Comparison of ENCODE assay signal across 11 cellular contexts in the genomic region with DNA sequence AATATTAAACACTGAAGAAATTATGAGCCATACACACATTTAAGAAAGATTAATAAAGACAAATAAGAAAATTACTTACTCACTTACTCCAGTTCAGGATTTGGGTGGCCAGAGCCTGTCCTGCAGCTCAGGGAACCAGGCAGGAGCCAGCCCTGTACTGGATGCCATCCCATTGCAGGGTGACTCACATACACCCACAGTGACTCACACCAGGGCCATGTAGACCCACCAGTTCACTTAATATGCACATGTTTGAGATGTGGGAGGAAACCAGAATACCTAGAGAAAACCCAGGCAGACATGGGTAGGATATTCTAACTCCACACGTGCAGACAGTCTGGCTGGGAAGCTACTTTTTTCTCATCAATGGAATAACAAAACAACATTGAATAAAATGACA. TPM values are rescaled to one million over a fixed set of nuclear protein-coding genes. Genes with fewer than 3 reads are reported as not detected.
DNase-seq lines count a peak whose midpoint lies in the region; ATAC-seq and TF ChIP-seq lines count a peak whose summit lies in the region.
"Had no signal": no experiment of that assay in that cellular context is flagged by ENCODE, and none has a peak within 500 bp of the region (broad histone marks: within the 10 kb centered on the region; RNA-seq: fewer than 3 reads in every experiment).

No MANE protein-coding gene starts in this region.

- peak overlapping the region; percentile 34 for H3K4me2 ChIP-seq in PC-3 (ENCODE audit: low read length)

- H3K36me3 Mint-ChIP-seq in activated CD8-positive, alpha-beta T cell treated with anti-CD3 and anti-CD28 coated beads for 36 hours (ENCODE audit: low read depth) = no peaks in the 10 kb centered on the region
- no peaks in the 10 kb centered on the region for H3K36me3 Mint-ChIP-seq in activated CD8-positive, alpha-beta T cell treated with anti-CD3 and anti-CD28 coated beads, Interleukin-2, amount 10 ng/mL, durations not matched to agents 7 days and 5 days (ENCODE audit: low read depth)
- H3K36me3 Mint-ChIP-seq in stimulated activated naive B cell treated with anti-CD40 and anti-IgM and Interleukin-4, amounts not matched to agents 10 μg/mL and 1 μg/mL and 100 μg/mL, for 72 hours = no peaks in the 10 kb centered on the region
- H3K36me3 Mint-ChIP-seq: CD4-positive, CD25-positive, alpha-beta regulatory T cell had no signal

- H3K4me1 ChIP-seq in PC-3 (ENCODE audit: insufficient read depth, low read length) = peaks cover 27% of the 10 kb centered on the region
- peaks cover 0 to 34% (median 16%) of the 10 kb centered on the region in 3 donors for H3K4me1 ChIP-seq in esophagus squamous epithelium

- intact Hi-C loops in activated CD8-positive, alpha-beta T cell treated with anti-CD3 and anti-CD28 coated beads for 36 hours (cut with micrococcal nuclease) = no loop called here
- intact Hi-C loops in PC-3 (cut with micrococcal nuclease) (loop anchor here (1.0 to 2.0 kb wide), 3 partner anchors 9 to 50 kb away; a partner anchor contains a TSS), esophagus squamous epithelium (cut with DNase I) (no loop called here)

- WGBS in esophagus squamous epithelium, 2 donors = 44% methylated on average over 1 of the region's 1 CpG

- no peaks in the 10 kb centered on the region for H3K9me3 Mint-ChIP-seq in activated CD8-positive, alpha-beta T cell treated with anti-CD3 and anti-CD28 coated beads for 36 hours
- H3K9me3 Mint-ChIP-seq in activated CD8-positive, alpha-beta T cell treated with anti-CD3 and anti-CD28 coated beads, Interleukin-2, amount 10 ng/mL, durations not matched to agents 7 days and 5 days (ENCODE audit: insufficient read depth) = no peaks in the 10 kb centered on the region
- H3K9me3 Mint-ChIP-seq in stimulated activated naive B cell treated with anti-CD40 and anti-IgM and Interleukin-4, amounts not matched to agents 10 μg/mL and 1 μg/mL and 100 μg/mL, for 72 hours = no peaks in the 10 kb centered on the region
- H3K9me3 Mint-ChIP-seq: CD4-positive, CD25-positive, alpha-beta regulatory T cell; nephron progenitor cell had no signal

- ATAC-seq in activated CD8-positive, alpha-beta T cell treated with anti-CD3 and anti-CD28 coated beads for 36 hours = peak; percentile 94
- ATAC-seq in activated CD8-positive, alpha-beta T cell treated with anti-CD3 and anti-CD28 coated beads, Interleukin-2, amount 10 ng/mL, durations not matched to agents 7 days and 5 days = no peak
- peak; percentile 100 for ATAC-seq in PC-3
- ATAC-seq in stimulated activated naive B cell treated with anti-CD40 and anti-IgM and Interleukin-4, amounts not matched to agents 10 μg/mL and 1 μg/mL and 100 μg/mL, for 72 hours (replicated peaks) = peak; percentile 38 to 64

- no peaks in the 10 kb centered on the region for H3K79me2 ChIP-seq in PC-3 (ENCODE audit: low read length)

- H3K9me3 ChIP-seq in PC-3 (ENCODE audit: low read length) (no peaks in the 10 kb centered on the region), esophagus squamous epithelium (no peaks in the 10 kb centered on the region)

- H3F3A ChIP-seq in PC-3 (ENCODE audit: low read length, unreplicated experiment) = no peaks in the 10 kb centered on the region

- no peaks in the 10 kb centered on the region for H4K20me1 ChIP-seq in PC-3 (ENCODE audit: low read length)

- H3K27ac ChIP-seq in PC-3 (ENCODE audit: low read length) (peak overlapping the region; percentile 67), esophagus squamous epithelium (peak overlapping the region in 3 of 4 donors; percentile 41 to 79 (median 71))

- H3K4me3 ChIP-seq in PC-3 (ENCODE audit: low read length) = no peak overlapping the region
- no peak overlapping the region for H3K4me3 ChIP-seq in esophagus squamous epithelium

- POLR2A ChIA-PET in activated CD8-positive, alpha-beta T cell treated with anti-CD3 and anti-CD28 coated beads for 36 hours (lab: Charles Lee) = interaction anchor here (0.7 kb wide), 1 partner anchor 54 kb away, joined by 3 read pairs; no protein-coding TSS in a partner anchor
- POLR2A ChIA-PET in activated CD8-positive, alpha-beta T cell treated with anti-CD3 and anti-CD28 coated beads, Interleukin-2, amount 10 ng/mL, durations not matched to agents 7 days and 5 days (lab: Charles Lee) = no interaction called here
- POLR2A ChIA-PET in PC-3 (lab: Charles Lee; ENCODE audit: unreplicated experiment) = interaction anchor here (0.6 kb wide), 3 partner anchors 14 to 207 kb away, joined by 3 read pairs; no protein-coding TSS in a partner anchor

- H3K9me2 ChIP-seq in PC-3 (replicated peaks; ENCODE audit: low read length) = no peaks in the 10 kb centered on the region; the same call in 1 of the 2 replicates

- no peaks in the 10 kb centered on the region for H3K36me3 ChIP-seq in PC-3 (ENCODE audit: low read depth, low read length)
- H3K36me3 ChIP-seq in esophagus squamous epithelium = no peaks in the 10 kb centered on the region

- H3K27me3 ChIP-seq in PC-3 (ENCODE audit: low read length) = no peaks in the 10 kb centered on the region
- no peaks in the 10 kb centered on the region for H3K27me3 ChIP-seq in esophagus squamous epithelium

- H2AFZ ChIP-seq in PC-3 (ENCODE audit: low read length) = peak overlapping the region; percentile 3; the same call in 1 of the 2 replicates

- H3K9ac ChIP-seq in PC-3 (ENCODE audit: low read length) = no peak overlapping the region; the same call in 1 of the 2 replicates

- peak; percentile 46 for DNase-seq in activated CD8-positive, alpha-beta T cell treated with anti-CD3 and anti-CD28 coated beads for 36 hours
- no peak for DNase-seq in activated CD8-positive, alpha-beta T cell treated with anti-CD3 and anti-CD28 coated beads, Interleukin-2, amount 10 ng/mL, durations not matched to agents 7 days and 5 days
- DNase-seq in PC-3 (peak; percentile 99), esophagus squamous epithelium (lab: John Stamatoyannopoulos, UW) (no peak), NCI-H1092 (lab: John Stamatoyannopoulos, UW) (no peak), NCI-H128 (lab: John Stamatoyannopoulos, UW; ENCODE audit: unreplicated experiment) (no peak), D341Med (ENCODE audit: low spot score) (no peak)
- no peak for DNase-seq in stimulated activated naive B cell treated with anti-CD40 and anti-IgM and Interleukin-4, amounts not matched to agents 10 μg/mL and 1 μg/mL and 100 μg/mL, for 72 hours
- DNase-seq: CD4-positive, CD25-positive, alpha-beta regulatory T cell; effector CD8-positive, alpha-beta T cell; nephron progenitor cell had no signal

- CTCF ChIA-PET in activated CD8-positive, alpha-beta T cell treated with anti-CD3 and anti-CD28 coated beads for 36 hours (lab: Charles Lee) = interaction anchor here (1.0 to 1.7 kb wide), 4 partner anchors 13 to 181 kb away, joined by 3 to 5 read pairs (median 4); no protein-coding TSS in a partner anchor
- CTCF ChIA-PET in activated CD8-positive, alpha-beta T cell treated with anti-CD3 and anti-CD28 coated beads, Interleukin-2, amount 10 ng/mL, durations not matched to agents 7 days and 5 days (lab: Charles Lee) = interaction anchor here (1.4 to 1.8 kb wide), 2 partner anchors 30 to 44 kb away, joined by 4 read pairs; no protein-coding TSS in a partner anchor
- CTCF ChIA-PET in PC-3 (lab: Charles Lee) = interaction anchor here (1.2 to 1.5 kb wide), 3 partner anchors 35 to 338 kb away, joined by 4 to 9 read pairs (median 5); no protein-coding TSS in a partner anchor

- H3K4me3 Mint-ChIP-seq in activated CD8-positive, alpha-beta T cell treated with anti-CD3 and anti-CD28 coated beads for 36 hours = no peak overlapping the region
- H3K4me3 Mint-ChIP-seq in activated CD8-positive, alpha-beta T cell treated with anti-CD3 and anti-CD28 coated beads, Interleukin-2, amount 10 ng/mL, durations not matched to agents 7 days and 5 days = no peak overlapping the region
- no peak overlapping the region for H3K4me3 Mint-ChIP-seq in stimulated activated naive B cell treated with anti-CD40 and anti-IgM and Interleukin-4, amounts not matched to agents 10 μg/mL and 1 μg/mL and 100 μg/mL, for 72 hours
- H3K4me3 Mint-ChIP-seq: CD4-positive, CD25-positive, alpha-beta regulatory T cell; nephron progenitor cell had no signal

- H3K27me3 Mint-ChIP-seq in activated CD8-positive, alpha-beta T cell treated with anti-CD3 and anti-CD28 coated beads for 36 hours = peaks cover 14% of the 10 kb centered on the region
- H3K27me3 Mint-ChIP-seq in activated CD8-positive, alpha-beta T cell treated with anti-CD3 and anti-CD28 coated beads, Interleukin-2, amount 10 ng/mL, durations not matched to agents 7 days and 5 days (ENCODE audit: low read depth) = peaks cover 19% of the 10 kb centered on the region
- no peaks in the 10 kb centered on the region for H3K27me3 Mint-ChIP-seq in stimulated activated naive B cell treated with anti-CD40 and anti-IgM and Interleukin-4, amounts not matched to agents 10 μg/mL and 1 μg/mL and 100 μg/mL, for 72 hours

- no TSS peak for BruUV-seq in PC-3 (replicated peaks; lab: Mats Ljungman, UMichigan)

- H3K27ac Mint-ChIP-seq in activated CD8-positive, alpha-beta T cell treated with anti-CD3 and anti-CD28 coated beads for 36 hours = no peak overlapping the region
- no peak overlapping the region for H3K27ac Mint-ChIP-seq in activated CD8-positive, alpha-beta T cell treated with anti-CD3 and anti-CD28 coated beads, Interleukin-2, amount 10 ng/mL, durations not matched to agents 7 days and 5 days
- no peak overlapping the region for H3K27ac Mint-ChIP-seq in stimulated activated naive B cell treated with anti-CD40 and anti-IgM and Interleukin-4, amounts not matched to agents 10 μg/mL and 1 μg/mL and 100 μg/mL, for 72 hours
- H3K27ac Mint-ChIP-seq: CD4-positive, CD25-positive, alpha-beta regulatory T cell; nephron progenitor cell had no signal

- no peak for TF ChIP-seq POLR2A in esophagus squamous epithelium (IDR thresholded peaks at IDR 0.05)

- no peak for TF ChIP-seq CTCF in activated CD8-positive, alpha-beta T cell treated with anti-CD3 and anti-CD28 coated beads for 36 hours (IDR thresholded peaks at IDR 0.05)
- TF ChIP-seq CTCF in PC-3 (conservative IDR thresholded peaks at IDR 0.05; ENCODE audit: low read depth, low read length) (no peak), esophagus squamous epithelium (IDR thresholded peaks at IDR 0.05) (no peak)

- peaks cover 4% of the 10 kb centered on the region for H3K4me1 Mint-ChIP-seq in activated CD8-positive, alpha-beta T cell treated with anti-CD3 and anti-CD28 coated beads for 36 hours (ENCODE audit: low read depth)
- H3K4me1 Mint-ChIP-seq in activated CD8-positive, alpha-beta T cell treated with anti-CD3 and anti-CD28 coated beads, Interleukin-2, amount 10 ng/mL, durations not matched to agents 7 days and 5 days (ENCODE audit: low read depth) = no peaks in the 10 kb centered on the region
- H3K4me1 Mint-ChIP-seq in stimulated activated naive B cell treated with anti-CD40 and anti-IgM and Interleukin-4, amounts not matched to agents 10 μg/mL and 1 μg/mL and 100 μg/mL, for 72 hours = peaks cover 11 to 37% of the 10 kb centered on the region in 2 donors
- H3K4me1 Mint-ChIP-seq: CD4-positive, CD25-positive, alpha-beta regulatory T cell; nephron progenitor cell had no signal

RNA-seq across cellular contexts. Expression of a gene that starts 49.6 kb away (rescaled TPM):
- under 1 TPM; 0.81 to 0.98 TPM for total RNA-seq in activated CD8-positive, alpha-beta T cell treated with anti-CD3 and anti-CD28 coated beads for 36 hours
- total RNA-seq in activated CD8-positive, alpha-beta T cell treated with anti-CD3 and anti-CD28 coated beads, Interleukin-2, amount 10 ng/mL, durations not matched to agents 7 days and 5 days = 1 to 10 TPM; 2.2 to 2.3 TPM
- total RNA-seq in PC-3 (2014; rRNA removed) = 41.1 and 42.1 TPM in 2 replicates
- 10 to 100 TPM; 10.2 to 19.5 (median 11.9) TPM for total RNA-seq in esophagus squamous epithelium

Comparison
In these comparisons a context has a peak if more than half of its experiments do, and no peak if none do; other contexts are left out.
1. DNase-seq: peak in activated CD8-positive, alpha-beta T cell treated with anti-CD3 and anti-CD28 coated beads for 36 hours (single experiment) and PC-3 (single experiment); none in activated CD8-positive, alpha-beta T cell treated with anti-CD3 and anti-CD28 coated beads, Interleukin-2, amount 10 ng/mL, durations not matched to agents 7 days and 5 days (single experiment), esophagus squamous epithelium (single experiment), stimulated activated naive B cell treated with anti-CD40 and anti-IgM and Interleukin-4, amounts not matched to agents 10 μg/mL and 1 μg/mL and 100 μg/mL, for 72 hours (single experiment), NCI-H1092 (single experiment), NCI-H128 (single experiment) and D341Med (single experiment).